In the genomic region with DNA sequence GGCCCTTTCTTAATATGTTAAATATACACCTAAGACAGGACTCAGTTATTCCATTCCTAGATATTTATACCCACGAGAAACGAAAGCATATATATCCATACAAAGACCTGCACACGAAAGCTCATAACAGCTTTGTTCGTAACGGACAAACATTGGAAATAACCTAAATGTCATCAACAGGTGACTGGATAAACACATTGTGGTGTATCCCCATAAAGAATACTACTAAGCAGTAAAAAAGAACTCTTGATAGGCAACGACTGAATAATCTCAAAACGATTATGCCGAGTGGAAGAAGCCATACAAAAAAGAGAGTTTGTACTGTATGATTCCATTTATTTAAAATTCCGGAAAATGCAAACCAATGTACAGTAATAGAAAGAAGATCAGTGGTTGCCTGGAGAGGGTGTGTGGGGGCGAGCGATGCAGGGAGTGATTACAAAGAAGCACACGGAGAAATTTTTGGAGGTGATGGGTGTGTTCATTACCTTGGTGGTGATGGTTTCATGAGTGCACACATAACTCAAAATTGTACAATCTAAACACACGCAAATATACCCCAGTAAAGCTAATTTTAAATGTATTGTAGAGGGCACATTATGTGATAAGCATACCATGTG, we compare ENCODE assay signal across 1 cellular context.
TF ChIP-seq lines count a peak whose summit lies in the region.

No MANE protein-coding gene starts in this region.

TF ChIP-seq in HepG2, 621 proteins besides CTCF, POLR2A, EP300 and RAD21 (continued from another document):
- TF ChIP-seq, protein P1, sequence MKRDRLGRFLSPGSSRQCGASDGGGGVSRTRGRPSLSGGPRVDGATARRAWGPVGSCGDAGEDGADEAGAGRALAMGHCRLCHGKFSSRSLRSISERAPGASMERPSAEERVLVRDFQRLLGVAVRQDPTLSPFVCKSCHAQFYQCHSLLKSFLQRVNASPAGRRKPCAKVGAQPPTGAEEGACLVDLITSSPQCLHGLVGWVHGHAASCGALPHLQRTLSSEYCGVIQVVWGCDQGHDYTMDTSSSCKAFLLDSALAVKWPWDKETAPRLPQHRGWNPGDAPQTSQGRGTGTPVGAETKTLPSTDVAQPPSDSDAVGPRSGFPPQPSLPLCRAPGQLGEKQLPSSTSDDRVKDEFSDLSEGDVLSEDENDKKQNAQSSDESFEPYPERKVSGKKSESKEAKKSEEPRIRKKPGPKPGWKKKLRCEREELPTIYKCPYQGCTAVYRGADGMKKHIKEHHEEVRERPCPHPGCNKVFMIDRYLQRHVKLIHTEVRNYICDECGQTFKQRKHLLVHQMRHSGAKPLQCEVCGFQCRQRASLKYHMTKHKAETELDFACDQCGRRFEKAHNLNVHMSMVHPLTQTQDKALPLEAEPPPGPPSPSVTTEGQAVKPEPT (CRISPR knock-in tag; IDR thresholded peaks at IDR 0.05; ENCODE audit: low read depth): no peak
- TF ChIP-seq, protein P2, sequence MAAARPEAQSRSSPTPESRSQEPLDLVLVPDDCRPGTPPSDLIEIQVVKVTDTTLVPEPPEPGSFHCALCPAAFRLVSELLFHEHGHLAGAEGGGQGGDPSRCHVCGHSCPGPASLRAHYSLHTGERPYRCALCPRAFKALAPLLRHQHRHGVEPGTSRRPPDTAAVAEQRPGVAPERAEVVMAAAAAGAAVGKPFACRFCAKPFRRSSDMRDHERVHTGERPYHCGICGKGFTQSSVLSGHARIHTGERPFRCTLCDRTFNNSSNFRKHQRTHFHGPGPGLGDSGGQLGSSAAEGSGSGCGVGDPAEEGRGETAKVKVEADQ (CRISPR knock-in tag; IDR thresholded peaks at IDR 0.05; ENCODE audit: borderline replicate concordance): no peak
- no peak for TF ChIP-seq EEA1 (CRISPR knock-in tag; IDR thresholded peaks at IDR 0.05; ENCODE audit: borderline replicate concordance)
- no peak for TF ChIP-seq NR2F1 (CRISPR knock-in tag; IDR thresholded peaks at IDR 0.05)
- no peak for TF ChIP-seq NR2F6 (IDR thresholded peaks at IDR 0.05)
- TF ChIP-seq NR2F6 (CRISPR knock-in tag; IDR thresholded peaks at IDR 0.05): no peak
- TF ChIP-seq ZNF501 (CRISPR knock-in tag; IDR thresholded peaks at IDR 0.05): no peak
- TF ChIP-seq MIER3 (CRISPR knock-in tag; IDR thresholded peaks at IDR 0.05; ENCODE audit: borderline replicate concordance): no peak
- TF ChIP-seq, protein P3, sequence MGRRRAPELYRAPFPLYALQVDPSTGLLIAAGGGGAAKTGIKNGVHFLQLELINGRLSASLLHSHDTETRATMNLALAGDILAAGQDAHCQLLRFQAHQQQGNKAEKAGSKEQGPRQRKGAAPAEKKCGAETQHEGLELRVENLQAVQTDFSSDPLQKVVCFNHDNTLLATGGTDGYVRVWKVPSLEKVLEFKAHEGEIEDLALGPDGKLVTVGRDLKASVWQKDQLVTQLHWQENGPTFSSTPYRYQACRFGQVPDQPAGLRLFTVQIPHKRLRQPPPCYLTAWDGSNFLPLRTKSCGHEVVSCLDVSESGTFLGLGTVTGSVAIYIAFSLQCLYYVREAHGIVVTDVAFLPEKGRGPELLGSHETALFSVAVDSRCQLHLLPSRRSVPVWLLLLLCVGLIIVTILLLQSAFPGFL (CRISPR knock-in tag; IDR thresholded peaks at IDR 0.05): no peak
- TF ChIP-seq CC2D1A (CRISPR knock-in tag; IDR thresholded peaks at IDR 0.05): no peak
- no peak for TF ChIP-seq PAX8 (CRISPR knock-in tag; IDR thresholded peaks at IDR 0.05; ENCODE audit: borderline replicate concordance)
- TF ChIP-seq CCAR2 (optimal IDR thresholded peaks at IDR 0.05; ENCODE audit: low read depth, low read length): no peak
- TF ChIP-seq SRY (CRISPR knock-in tag; IDR thresholded peaks at IDR 0.05): no peak
- TF ChIP-seq ZMYM4 (CRISPR knock-in tag; IDR thresholded peaks at IDR 0.05): no peak
